ENCODE assay signal across 1 cellular context in genomic region chr16:85491798-85492616, GRCh38.
TF ChIP-seq lines count a peak whose summit lies in the region.

No MANE protein-coding gene starts in this region.

TF ChIP-seq in HepG2, 621 proteins besides CTCF, POLR2A, EP300 and RAD21 (continued from another document and continues in another):
- TF ChIP-seq ZBTB14 (CRISPR knock-in tag; IDR thresholded peaks at IDR 0.05) = no peak
- no peak for TF ChIP-seq HNF4G (IDR thresholded peaks at IDR 0.05; ENCODE audit: borderline replicate concordance, low read depth, low read length)
- TF ChIP-seq HNF4G (CRISPR knock-in tag; IDR thresholded peaks at IDR 0.05; ENCODE audit: borderline replicate concordance, low read depth) = peak; percentile 39; the same call in 1 of the 2 replicates
- no peak for TF ChIP-seq ZNF879 (CRISPR knock-in tag; IDR thresholded peaks at IDR 0.05)
- no peak for TF ChIP-seq ZNF713 (CRISPR knock-in tag; IDR thresholded peaks at IDR 0.05)
- TF ChIP-seq ZNF687 (CRISPR knock-in tag; IDR thresholded peaks at IDR 0.05) = peak; percentile 78
- TF ChIP-seq KMT2B (CRISPR knock-in tag; IDR thresholded peaks at IDR 0.05) = no peak
- peak; percentile 46; the same call in 1 of the 2 replicates for TF ChIP-seq HOXA3 (CRISPR knock-in tag; IDR thresholded peaks at IDR 0.05)
- peak; percentile 74; the same call in 1 of the 2 replicates for TF ChIP-seq ZNF709 (CRISPR knock-in tag; IDR thresholded peaks at IDR 0.05)
- no peak for TF ChIP-seq ZNF343 (CRISPR knock-in tag; IDR thresholded peaks at IDR 0.05)
- 0 out of 2 replicates have a peak, but pooled peaks have one; percentile 21 for TF ChIP-seq ATAD3A (CRISPR knock-in tag; IDR thresholded peaks at IDR 0.05)
- TF ChIP-seq ELF1 (CRISPR knock-in tag; IDR thresholded peaks at IDR 0.05) = 0 out of 2 replicates have a peak, but pooled peaks have one; percentile 10
- TF ChIP-seq MTA1 (CRISPR knock-in tag; IDR thresholded peaks at IDR 0.05; ENCODE audit: borderline replicate concordance) = peak; percentile 35; the same call in 1 of the 2 replicates
- TF ChIP-seq MXD3 (CRISPR knock-in tag; IDR thresholded peaks at IDR 0.05) = peak; percentile 20; the same call in 1 of the 2 replicates
- TF ChIP-seq ZNF556 (CRISPR knock-in tag; IDR thresholded peaks at IDR 0.05; ENCODE audit: borderline replicate concordance) = no peak; the same call in 1 of the 2 replicates
- no peak for TF ChIP-seq ZSCAN21 (CRISPR knock-in tag; IDR thresholded peaks at IDR 0.05; ENCODE audit: borderline replicate concordance)
- TF ChIP-seq TCF7 (IDR thresholded peaks at IDR 0.05; ENCODE audit: low read depth) = peak; percentile 20; the same call in 1 of the 2 replicates
- peak; percentile 71; the same call in 1 of the 2 replicates for TF ChIP-seq ETV6 (CRISPR knock-in tag; conservative IDR thresholded peaks at IDR 0.05)
- TF ChIP-seq RORA (CRISPR knock-in tag; IDR thresholded peaks at IDR 0.05) = no peak
- TF ChIP-seq LCORL (IDR thresholded peaks at IDR 0.05) = no peak
- TF ChIP-seq LCORL (CRISPR knock-in tag; IDR thresholded peaks at IDR 0.05) = 0 out of 2 replicates have a peak, but pooled peaks have one; percentile 14
- TF ChIP-seq NCOA5 (CRISPR knock-in tag; IDR thresholded peaks at IDR 0.05) = no peak
- no peak for TF ChIP-seq ZNF562 (CRISPR knock-in tag; IDR thresholded peaks at IDR 0.05; ENCODE audit: borderline replicate concordance)
- TF ChIP-seq ZNF232 (CRISPR knock-in tag; IDR thresholded peaks at IDR 0.05; ENCODE audit: borderline replicate concordance) = 0 out of 2 replicates have a peak, but pooled peaks have one; percentile 26
- TF ChIP-seq THAP11 (CRISPR knock-in tag; IDR thresholded peaks at IDR 0.05) = no peak
- TF ChIP-seq ARNT (IDR thresholded peaks at IDR 0.05) = no peak
- TF ChIP-seq SIN3B (IDR thresholded peaks at IDR 0.05; ENCODE audit: low read length) = no peak
- TF ChIP-seq SOX5 (CRISPR knock-in tag; IDR thresholded peaks at IDR 0.05; ENCODE audit: borderline replicate concordance) = 0 out of 2 replicates have a peak, but pooled peaks have one; percentile 5
- TF ChIP-seq ARID2 (CRISPR knock-in tag; IDR thresholded peaks at IDR 0.05; ENCODE audit: borderline replicate concordance) = no peak
- 0 out of 2 replicates have a peak, but pooled peaks have one; percentile 18 for TF ChIP-seq ZNF329 (CRISPR knock-in tag; IDR thresholded peaks at IDR 0.05; ENCODE audit: low read depth)
- TF ChIP-seq ZNF280B (CRISPR knock-in tag; IDR thresholded peaks at IDR 0.05; ENCODE audit: borderline replicate concordance) = peak; percentile 47; the same call in 1 of the 2 replicates
- TF ChIP-seq ZNF619 (CRISPR knock-in tag; IDR thresholded peaks at IDR 0.05) = no peak
- TF ChIP-seq EEA1 (CRISPR knock-in tag; IDR thresholded peaks at IDR 0.05; ENCODE audit: borderline replicate concordance) = no peak
- no peak for TF ChIP-seq TOPORS (CRISPR knock-in tag; IDR thresholded peaks at IDR 0.05)
- TF ChIP-seq POGZ (CRISPR knock-in tag; IDR thresholded peaks at IDR 0.05) = no peak
- 0 out of 2 replicates have a peak, but pooled peaks have one; percentile 23 for TF ChIP-seq TAF1 (CRISPR knock-in tag; IDR thresholded peaks at IDR 0.05)
- TF ChIP-seq ZBTB4 (CRISPR knock-in tag; IDR thresholded peaks at IDR 0.05; ENCODE audit: borderline replicate concordance) = no peak
- TF ChIP-seq ZNF646 (CRISPR knock-in tag; IDR thresholded peaks at IDR 0.05) = no peak
- TF ChIP-seq ZSCAN31 (CRISPR knock-in tag; IDR thresholded peaks at IDR 0.05; ENCODE audit: low read depth) = no peak
- TF ChIP-seq PHF8 (CRISPR knock-in tag; IDR thresholded peaks at IDR 0.05) = 0 out of 2 replicates have a peak, but pooled peaks have one; percentile 24
- no peak for TF ChIP-seq ATF1 (CRISPR knock-in tag; IDR thresholded peaks at IDR 0.05)
- TF ChIP-seq RXRA (CRISPR knock-in tag; IDR thresholded peaks at IDR 0.05) = 0 out of 2 replicates have a peak, but pooled peaks have one; percentile 18
- TF ChIP-seq ZNF761 (CRISPR knock-in tag; conservative IDR thresholded peaks at IDR 0.05) = 0 out of 2 replicates have a peak, but pooled peaks have one; percentile 34
- TF ChIP-seq FOSL1 (CRISPR knock-in tag; IDR thresholded peaks at IDR 0.05; ENCODE audit: borderline replicate concordance) = no peak
- no peak for TF ChIP-seq ZNF501 (CRISPR knock-in tag; IDR thresholded peaks at IDR 0.05)
- TF ChIP-seq HDAC1 (CRISPR knock-in tag; IDR thresholded peaks at IDR 0.05) = 0 out of 2 replicates have a peak, but pooled peaks have one; percentile 11
- TF ChIP-seq NR2C2 (CRISPR knock-in tag; IDR thresholded peaks at IDR 0.05; ENCODE audit: borderline replicate concordance) = no peak
- no peak for TF ChIP-seq YEATS2 (CRISPR knock-in tag; IDR thresholded peaks at IDR 0.05; ENCODE audit: borderline replicate concordance)
- peak; percentile 67 for TF ChIP-seq CEBPG (CRISPR knock-in tag; IDR thresholded peaks at IDR 0.05)
- peak; percentile 65 for TF ChIP-seq TGIF2 (CRISPR knock-in tag; IDR thresholded peaks at IDR 0.05)
- TF ChIP-seq MYC (CRISPR knock-in tag; IDR thresholded peaks at IDR 0.05; ENCODE audit: borderline replicate concordance) = peak; percentile 45; the same call in 1 of the 2 replicates
